1 cellular context compared by ENCODE assay signal in the genomic region with DNA sequence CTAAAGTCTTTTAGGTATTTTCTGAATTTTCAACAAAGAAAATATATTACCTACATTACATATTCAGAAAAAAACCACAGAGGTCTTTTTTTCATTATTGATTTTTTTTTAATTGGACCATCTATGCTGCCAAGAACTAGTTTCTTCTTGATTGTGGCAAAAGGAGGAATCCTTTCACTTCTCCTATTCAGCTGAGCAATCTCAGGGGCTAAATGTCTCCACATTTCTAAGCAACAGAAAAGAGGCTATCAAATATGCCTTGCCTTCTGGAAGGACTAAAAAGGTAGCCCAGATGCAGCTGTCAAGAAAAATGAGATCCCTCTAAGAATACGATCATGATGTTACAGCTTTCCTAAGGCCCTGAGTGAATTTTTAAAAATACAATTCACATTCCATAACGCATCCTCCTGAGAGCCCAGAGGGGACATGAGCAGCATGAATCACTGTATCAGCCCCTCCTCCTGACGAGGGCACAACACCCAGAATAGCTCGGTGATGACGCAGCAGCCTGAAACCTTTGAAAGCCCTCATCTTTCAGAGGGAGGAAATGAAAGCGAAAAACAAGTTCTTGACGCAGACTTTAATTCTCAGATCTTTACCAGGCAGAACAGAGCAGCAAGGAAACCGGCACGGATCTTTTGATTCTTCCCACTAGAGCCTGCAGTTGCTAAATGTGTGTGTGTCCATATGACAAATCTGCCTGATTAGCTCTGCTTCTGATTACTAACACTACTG.
TF ChIP-seq lines count a peak whose summit lies in the region.

No MANE protein-coding gene starts in this region.

TF ChIP-seq in SK-N-SH, 30 proteins besides CTCF, POLR2A, EP300 and RAD21 (continued from another document):
- TF ChIP-seq TCF12 (IDR thresholded peaks at IDR 0.05) (peak; percentile 58), USF1 (IDR thresholded peaks at IDR 0.05; ENCODE audit: borderline replicate concordance, low read depth) (no peak)
- TF ChIP-seq, protein P1, sequence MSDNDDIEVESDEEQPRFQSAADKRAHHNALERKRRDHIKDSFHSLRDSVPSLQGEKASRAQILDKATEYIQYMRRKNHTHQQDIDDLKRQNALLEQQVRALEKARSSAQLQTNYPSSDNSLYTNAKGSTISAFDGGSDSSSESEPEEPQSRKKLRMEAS (IDR thresholded peaks at IDR 0.05; ENCODE audit: low read depth): peak; percentile 67; the same call in 1 of the 2 replicates
